ENCODE assay signal across 8 cellular contexts in genomic region chr16:46973457-46974324, GRCh38. TPM values are rescaled to one million over a fixed set of nuclear protein-coding genes. Genes with fewer than 3 reads are reported as not detected.
DNase-seq lines count a peak whose midpoint lies in the region; ATAC-seq, FAIRE-seq and TF ChIP-seq lines count a peak whose summit lies in the region.

Gene DNAJA2 (minus strand): TSS chr16:46973674. CDS start chr16:46973572, 102 bp downstream.

- H3K4me1 ChIP-seq in pancreas: peaks cover 9 to 26% (median 11%) of the 10 kb centered on the region in 3 donors
- peaks cover 13 to 28% of the 10 kb centered on the region in 2 donors for H3K4me1 ChIP-seq in thyroid gland

- peaks cover 34% of the 10 kb centered on the region for H3K4me1 Mint-ChIP-seq in activated naive CD8-positive, alpha-beta T cell treated with anti-CD3 and anti-CD28 coated beads, Interleukin-2, amount 10 ng/mL, durations not matched to agents 7 days and 5 days

- H3K36me3 ChIP-seq in SU-DHL-6 (ENCODE audit: low read length) (peaks cover 20% of the 10 kb centered on the region), pancreas (peaks cover 0 to 11% (median 2%) of the 10 kb centered on the region in 3 donors), thyroid gland (peaks cover 2 to 5% of the 10 kb centered on the region in 2 donors)

- peak; percentile 88 for DNase-seq in NCI-H1092 treated with DMSO at 0.1 percent for 48 hours (lab: John Stamatoyannopoulos, UW)
- peak; percentile 96 for DNase-seq in activated naive CD8-positive, alpha-beta T cell treated with anti-CD3 and anti-CD28 coated beads, Interleukin-2, amount 10 ng/mL, durations not matched to agents 7 days and 5 days
- DNase-seq in Right ventricle myocardium superior: peak; percentile 96
- DNase-seq in pancreas: peak; percentile 88 to 97 (median 91)
- peak; percentile 91 for DNase-seq in thyroid gland

- H3K4me3 ChIP-seq in SU-DHL-6 (ENCODE audit: insufficient read depth, low read length, poor library complexity, severe bottlenecking) (peak within 1 kb of the TSS; percentile 75), pancreas (peak within 1 kb of the TSS; percentile 68 to 92 (median 86)), thyroid gland (replicated peaks in 1 of 3) (peak within 1 kb of the TSS; percentile 51 to 79 (median 65))

- POLR2A ChIA-PET in activated naive CD8-positive, alpha-beta T cell treated with anti-CD3 and anti-CD28 coated beads, Interleukin-2, amount 10 ng/mL, durations not matched to agents 7 days and 5 days (lab: Charles Lee): interaction anchor here (0.7 to 3.0 kb wide), 17 partner anchors 10 to 1412 kb away, joined by 3 to 15 read pairs (median 4); partner anchors contain the start of genes C16orf87, GPT2, ITFG1 and ORC6

- H3K9me2 ChIP-seq in SU-DHL-6 (replicated peaks; ENCODE audit: insufficient read depth, low read length): no peaks in the 10 kb centered on the region

- peak within 1 kb of the TSS; percentile 73 for H3K9ac ChIP-seq in SU-DHL-6 (ENCODE audit: low read length)

- peak within 1 kb of the TSS; percentile 100 for H3K4me3 Mint-ChIP-seq in activated naive CD8-positive, alpha-beta T cell treated with anti-CD3 and anti-CD28 coated beads, Interleukin-2, amount 10 ng/mL, durations not matched to agents 7 days and 5 days

- TF ChIP-seq POLR2A in GM10847 (IDR thresholded peaks at IDR 0.05; ENCODE audit: extremely low read depth, insufficient read length) (peak; percentile 84), thyroid gland (IDR thresholded peaks at IDR 0.05) (peak; percentile 60 to 95)

- no peak for FAIRE-seq in pancreas (lab: Jason Lieb, UNC)

- H3K27me3 ChIP-seq in SU-DHL-6 (ENCODE audit: low read length): no peaks in the 10 kb centered on the region
- H3K27me3 ChIP-seq in pancreas: no peaks in the 10 kb centered on the region
- H3K27me3 ChIP-seq in thyroid gland: no peaks in the 10 kb centered on the region

- H4K20me1 ChIP-seq in SU-DHL-6 (ENCODE audit: low read depth, low read length): peaks cover 3% of the 10 kb centered on the region; the same call in 1 of the 2 replicates

- H3K79me2 ChIP-seq in SU-DHL-6 (ENCODE audit: insufficient read depth, low read length): peaks cover 44% of the 10 kb centered on the region

- no peaks in the 10 kb centered on the region for H3K27me3 Mint-ChIP-seq in activated naive CD8-positive, alpha-beta T cell treated with anti-CD3 and anti-CD28 coated beads, Interleukin-2, amount 10 ng/mL, durations not matched to agents 7 days and 5 days

- 1% methylated on average over 65 to 68 of the region's 68 CpGs for WGBS in pancreas, 2 donors
- 3% methylated on average over 44 to 51 of the region's 68 CpGs for WGBS in thyroid gland, 2 donors

- no peaks in the 10 kb centered on the region for H3K9me3 Mint-ChIP-seq in activated naive CD8-positive, alpha-beta T cell treated with anti-CD3 and anti-CD28 coated beads, Interleukin-2, amount 10 ng/mL, durations not matched to agents 7 days and 5 days

- H3K27ac ChIP-seq in SU-DHL-6 (ENCODE audit: low read depth, low read length) (peak within 1 kb of the TSS; percentile 71), pancreas (peak within 1 kb of the TSS; percentile 90 to 95 (median 92)), thyroid gland (peak within 1 kb of the TSS; percentile 89 to 95 (median 91))

- intact Hi-C loops in Right ventricle myocardium superior (cut with DNase I): no loop called here
- intact Hi-C loops in pancreas (cut with DNase I): no loop called here
- intact Hi-C loops in thyroid gland (cut with DNase I): no loop called here

- TF ChIP-seq CTCF in SU-DHL-6 (IDR thresholded peaks at IDR 0.05; ENCODE audit: insufficient read depth, low read length, poor library complexity, severe bottlenecking): no peak
- no peak for TF ChIP-seq CTCF in pancreas (IDR thresholded peaks at IDR 0.05)
- no peak for TF ChIP-seq CTCF in thyroid gland (IDR thresholded peaks at IDR 0.05)

- ATAC-seq in HG02610 (IDR thresholded peaks at IDR 0.05; ENCODE audit: unreplicated experiment) (peak; percentile 82), Right ventricle myocardium superior (ENCODE audit: poor library complexity) (peak; percentile 98), pancreas (peak; percentile 95 to 99 (median 96))
- peak; percentile 90 for ATAC-seq in activated naive CD8-positive, alpha-beta T cell treated with anti-CD3 and anti-CD28 coated beads, Interleukin-2, amount 10 ng/mL, durations not matched to agents 7 days and 5 days (ENCODE audit: low read depth)

- peaks cover 8% of the 10 kb centered on the region; the same call in 1 of the 2 replicates for H3F3A ChIP-seq in SU-DHL-6 (ENCODE audit: insufficient read depth)

- H3K36me3 Mint-ChIP-seq in activated naive CD8-positive, alpha-beta T cell treated with anti-CD3 and anti-CD28 coated beads, Interleukin-2, amount 10 ng/mL, durations not matched to agents 7 days and 5 days: peaks cover 13% of the 10 kb centered on the region

- H3K9me3 ChIP-seq in SU-DHL-6 (ENCODE audit: insufficient read depth, low read length) (no peaks in the 10 kb centered on the region), pancreas (no peaks in the 10 kb centered on the region), thyroid gland (no peaks in the 10 kb centered on the region)

- peak within 1 kb of the TSS; percentile 91 for H3K4me2 ChIP-seq in SU-DHL-6 (ENCODE audit: low read depth, low read length, poor library complexity, severe bottlenecking)

- H2AFZ ChIP-seq in SU-DHL-6 (ENCODE audit: low read depth, low read length, severe bottlenecking): peak within 1 kb of the TSS; percentile 49

- peak within 1 kb of the TSS; percentile 99 for H3K27ac Mint-ChIP-seq in activated naive CD8-positive, alpha-beta T cell treated with anti-CD3 and anti-CD28 coated beads, Interleukin-2, amount 10 ng/mL, durations not matched to agents 7 days and 5 days

RNA-seq across cellular contexts. Expression of gene DNAJA2, which starts in this region (rescaled TPM):
- 10 to 100 TPM; 60.0 to 62.3 TPM for total RNA-seq in activated naive CD8-positive, alpha-beta T cell treated with anti-CD3 and anti-CD28 coated beads, Interleukin-2, amount 10 ng/mL, durations not matched to agents 7 days and 5 days
- 90.0 TPM for total RNA-seq in Right ventricle myocardium superior
- total RNA-seq in pancreas: 10 to 100 TPM; 18.7 to 26.6 (median 23.3) TPM
- 10 to 100 TPM; 13.0 to 21.7 TPM for polyA plus RNA-seq in pancreas
- 10 to 100 TPM; 55.6 to 86.0 (median 62.1) TPM for total RNA-seq in thyroid gland

Comparison
In these comparisons a context has a peak if more than half of its experiments do, and no peak if none do; other contexts are left out.
1. Peak in every context shown above with its lines: DNase-seq, ATAC-seq, H3K4me3 ChIP-seq and H3K27ac ChIP-seq.